Comparison of ENCODE assay signal across 8 cellular contexts in the genomic region with DNA sequence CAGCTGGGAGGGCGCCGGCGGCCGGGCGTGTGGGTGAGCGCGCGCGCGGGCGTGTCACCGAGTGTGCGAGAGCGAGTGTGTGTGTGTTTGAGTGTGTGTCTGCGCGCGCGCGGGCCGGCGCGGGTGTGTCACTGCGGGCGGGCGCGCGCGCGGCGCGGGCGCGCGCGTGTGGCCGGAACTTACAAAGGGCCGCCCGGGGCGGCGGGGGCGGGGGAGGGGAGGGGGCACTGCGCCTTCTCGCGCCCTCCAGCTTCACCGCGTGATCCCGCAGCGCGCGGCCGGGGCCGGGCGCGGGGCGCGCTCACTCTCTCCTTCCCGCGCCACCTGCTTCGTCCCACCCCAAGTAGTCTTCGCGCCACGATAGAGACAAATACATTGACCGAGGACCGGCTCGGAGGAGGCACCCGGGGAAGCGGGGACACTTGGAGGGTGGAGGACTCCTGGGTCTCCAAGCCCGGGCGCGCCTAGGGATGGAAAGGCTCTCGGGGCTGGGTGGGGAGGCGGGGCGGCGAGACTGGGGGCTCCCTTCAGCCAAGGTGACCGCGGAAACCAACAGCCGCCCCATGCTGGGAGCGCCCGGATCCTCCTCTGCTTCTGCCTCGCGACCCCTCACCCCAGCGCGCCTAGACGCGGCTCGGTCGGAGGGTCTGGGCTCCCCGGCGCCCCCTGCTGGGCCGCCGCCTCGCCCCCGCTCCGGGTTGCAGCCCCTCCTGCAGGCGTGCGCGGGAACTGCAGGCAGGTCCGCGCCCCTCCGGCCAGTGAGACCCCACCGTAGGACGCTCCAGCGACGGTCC. TPM values are rescaled to one million over a fixed set of nuclear protein-coding genes. Genes with fewer than 3 reads are reported as not detected.
A peak's percentile ranks its signal among the peaks of the same experiment; 100 is the strongest.
DNase-seq lines count a peak whose midpoint lies in the region; ATAC-seq and TF ChIP-seq lines count a peak whose summit lies in the region.

A gene with protein sequence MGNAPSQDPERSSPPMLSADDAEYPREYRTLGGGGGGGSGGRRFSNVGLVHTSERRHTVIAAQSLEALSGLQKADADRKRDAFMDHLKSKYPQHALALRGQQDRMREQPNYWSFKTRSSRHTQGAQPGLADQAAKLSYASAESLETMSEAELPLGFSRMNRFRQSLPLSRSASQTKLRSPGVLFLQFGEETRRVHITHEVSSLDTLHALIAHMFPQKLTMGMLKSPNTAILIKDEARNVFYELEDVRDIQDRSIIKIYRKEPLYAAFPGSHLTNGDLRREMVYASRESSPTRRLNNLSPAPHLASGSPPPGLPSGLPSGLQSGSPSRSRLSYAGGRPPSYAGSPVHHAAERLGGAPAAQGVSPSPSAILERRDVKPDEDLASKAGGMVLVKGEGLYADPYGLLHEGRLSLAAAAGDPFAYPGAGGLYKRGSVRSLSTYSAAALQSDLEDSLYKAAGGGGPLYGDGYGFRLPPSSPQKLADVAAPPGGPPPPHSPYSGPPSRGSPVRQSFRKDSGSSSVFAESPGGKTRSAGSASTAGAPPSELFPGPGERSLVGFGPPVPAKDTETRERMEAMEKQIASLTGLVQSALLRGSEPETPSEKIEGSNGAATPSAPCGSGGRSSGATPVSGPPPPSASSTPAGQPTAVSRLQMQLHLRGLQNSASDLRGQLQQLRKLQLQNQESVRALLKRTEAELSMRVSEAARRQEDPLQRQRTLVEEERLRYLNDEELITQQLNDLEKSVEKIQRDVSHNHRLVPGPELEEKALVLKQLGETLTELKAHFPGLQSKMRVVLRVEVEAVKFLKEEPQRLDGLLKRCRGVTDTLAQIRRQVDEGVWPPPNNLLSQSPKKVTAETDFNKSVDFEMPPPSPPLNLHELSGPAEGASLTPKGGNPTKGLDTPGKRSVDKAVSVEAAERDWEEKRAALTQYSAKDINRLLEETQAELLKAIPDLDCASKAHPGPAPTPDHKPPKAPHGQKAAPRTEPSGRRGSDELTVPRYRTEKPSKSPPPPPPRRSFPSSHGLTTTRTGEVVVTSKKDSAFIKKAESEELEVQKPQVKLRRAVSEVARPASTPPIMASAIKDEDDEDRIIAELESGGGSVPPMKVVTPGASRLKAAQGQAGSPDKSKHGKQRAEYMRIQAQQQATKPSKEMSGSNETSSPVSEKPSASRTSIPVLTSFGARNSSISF (minus strand): TSS at position 101 of the 794 bp plus-strand sequence. CDS start 247 bp downstream, outside the sequence.

- peak; percentile 66 for ATAC-seq in HCT116
- peak; percentile 75 for ATAC-seq in upper lobe of right lung
- ATAC-seq in GM19035 (IDR thresholded peaks at IDR 0.05; ENCODE audit: unreplicated experiment): no peak

- peak within 1 kb of the TSS; percentile 23 for H3K27ac Mint-ChIP-seq in activated T-helper 1 cell treated with anti-CD3 and anti-CD28 coated beads, Interleukin-12 subunit alpha, Interleukin-12 subunit beta, Interleukin-2, Interleukin-4 antibody, amounts not matched to agents 30 ng/mL and 10 ng/mL and 1 ng/mL, durations not matched to agents 14 hours and 24 hours and 36 hours

- BruUV-seq in HCT116 (replicated peaks; lab: Mats Ljungman, UMichigan): no TSS peak

- POLR2A ChIA-PET in HCT116 (lab: Charles Lee): interaction anchor here (0.6 kb wide), 1 partner anchor 179 kb away, joined by 3 read pairs; no protein-coding TSS in a partner anchor

- peaks cover 69% of the 10 kb centered on the region for H3K27me3 Mint-ChIP-seq in activated T-helper 1 cell treated with anti-CD3 and anti-CD28 coated beads, Interleukin-12 subunit alpha, Interleukin-12 subunit beta, Interleukin-2, Interleukin-4 antibody, amounts not matched to agents 30 ng/mL and 10 ng/mL and 1 ng/mL, durations not matched to agents 14 hours and 24 hours and 36 hours (ENCODE audit: insufficient read depth)

- peak within 1 kb of the TSS; percentile 58 for H3K9ac ChIP-seq in HCT116 (ENCODE audit: low read length)

- no peak for TF ChIP-seq RAD21 in HCT116 (IDR thresholded peaks at IDR 0.05; ENCODE audit: low read depth)

- peak within 1 kb of the TSS; percentile 73 for H3K4me3 Mint-ChIP-seq in activated T-helper 1 cell treated with anti-CD3 and anti-CD28 coated beads, Interleukin-12 subunit alpha, Interleukin-12 subunit beta, Interleukin-2, Interleukin-4 antibody, amounts not matched to agents 30 ng/mL and 10 ng/mL and 1 ng/mL, durations not matched to agents 14 hours and 24 hours and 36 hours

- H3K4me1 ChIP-seq in HCT116 (ENCODE audit: control insufficient read depth in 1 of 2, insufficient read depth in 2 of 2, low read length in 2 of 2): peaks cover 24 to 39% of the 10 kb centered on the region in 2 experiments
- peaks cover 6% of the 10 kb centered on the region for H3K4me1 ChIP-seq in upper lobe of right lung

- CTCF ChIA-PET in HCT116 (lab: Charles Lee): interaction anchor here (3.1 kb wide), 1 partner anchor 48 kb away, joined by 20 read pairs; no protein-coding TSS in a partner anchor

- H2AFZ ChIP-seq in HCT116 (ENCODE audit: low read depth, low read length, poor library complexity, severe bottlenecking): peak within 1 kb of the TSS; percentile 74

- peaks cover 5% of the 10 kb centered on the region for H3K4me1 Mint-ChIP-seq in activated T-helper 1 cell treated with anti-CD3 and anti-CD28 coated beads, Interleukin-12 subunit alpha, Interleukin-12 subunit beta, Interleukin-2, Interleukin-4 antibody, amounts not matched to agents 30 ng/mL and 10 ng/mL and 1 ng/mL, durations not matched to agents 14 hours and 24 hours and 36 hours (ENCODE audit: low read depth)

- no peak for TF ChIP-seq POLR2A in HCT116 (IDR thresholded peaks at IDR 0.05; ENCODE audit: borderline replicate concordance, extremely low read depth, insufficient read depth, insufficient read length)

- H3K9me3 ChIP-seq in HCT116 (ENCODE audit: control insufficient read depth in 1 of 2, insufficient read depth in 1 of 2, low read depth in 1 of 2, low read length in 2 of 2): no peaks in the 10 kb centered on the region
- no peaks in the 10 kb centered on the region for H3K9me3 ChIP-seq in upper lobe of right lung

- H3K36me3 ChIP-seq in HCT116 (ENCODE audit: control insufficient read depth in 1 of 2, insufficient read depth in 2 of 2, low read length in 2 of 2) (no peaks in the 10 kb centered on the region), upper lobe of right lung (no peaks in the 10 kb centered on the region)

- H3K9me3 Mint-ChIP-seq in activated T-helper 1 cell treated with anti-CD3 and anti-CD28 coated beads, Interleukin-12 subunit alpha, Interleukin-12 subunit beta, Interleukin-2, Interleukin-4 antibody, amounts not matched to agents 30 ng/mL and 10 ng/mL and 1 ng/mL, durations not matched to agents 14 hours and 24 hours and 36 hours: no peaks in the 10 kb centered on the region

- H3K27ac ChIP-seq in HCT116 (ENCODE audit: low read depth, low read length) (peak within 1 kb of the TSS; percentile 64), upper lobe of right lung (no peak within 1 kb of the TSS)

- no peaks in the 10 kb centered on the region for H3K36me3 Mint-ChIP-seq in activated T-helper 1 cell treated with anti-CD3 and anti-CD28 coated beads, Interleukin-12 subunit alpha, Interleukin-12 subunit beta, Interleukin-2, Interleukin-4 antibody, amounts not matched to agents 30 ng/mL and 10 ng/mL and 1 ng/mL, durations not matched to agents 14 hours and 24 hours and 36 hours (ENCODE audit: low read depth)

- intact Hi-C loops in HCT116 (cut with micrococcal nuclease) (no loop called here), upper lobe of right lung (cut with DNase I) (no loop called here)
- intact Hi-C loops in activated T-helper 1 cell treated with anti-CD3 and anti-CD28 coated beads, Interleukin-12 subunit alpha, Interleukin-12 subunit beta, Interleukin-2, Interleukin-4 antibody, amounts not matched to agents 30 ng/mL and 10 ng/mL and 1 ng/mL, durations not matched to agents 14 hours and 24 hours and 36 hours (cut with micrococcal nuclease): loop anchor here (1.0 to 5.0 kb wide), 3 partner anchors 47 to 114 kb away; no protein-coding TSS in a partner anchor

- H4K20me1 ChIP-seq in HCT116 (ENCODE audit: insufficient read depth): no peaks in the 10 kb centered on the region

- DNase-seq in AG09319 (ENCODE audit: extremely low read depth, low read depth) (no peak), HCT116 (ENCODE audit: low read depth, low spot score) (no peak), NOMO-1 (lab: John Stamatoyannopoulos, UW; ENCODE audit: unreplicated experiment in 2 of 2) (peak; percentile 34 to 44), fibroblast of villous mesenchyme (ENCODE audit: low read depth) (peak; percentile 7), occipital lobe (lab: John Stamatoyannopoulos, UW) (peak; percentile 40), upper lobe of right lung (peak; percentile 81)
- peak; percentile 44 for DNase-seq in activated T-helper 1 cell treated with anti-CD3 and anti-CD28 coated beads, Interleukin-12 subunit alpha, Interleukin-12 subunit beta, Interleukin-2, Interleukin-4 antibody, amounts not matched to agents 30 ng/mL and 10 ng/mL and 1 ng/mL, durations not matched to agents 14 hours and 24 hours and 36 hours (ENCODE audit: low spot score)

- TF ChIP-seq CTCF in AG09319 (IDR thresholded peaks at IDR 0.05; ENCODE audit: low read depth, low read length): peak; percentile 53
- peak; percentile 97 to 100 (median 100) for TF ChIP-seq CTCF in HCT116 (IDR thresholded peaks at IDR 0.05 in 2 of 3, conservative IDR thresholded peaks at IDR 0.05 in 1 of 3; ENCODE audit: borderline replicate concordance in 1 of 3, insufficient read depth in 1 of 3, low read depth in 2 of 3, low read length in 2 of 3)
- TF ChIP-seq CTCF in fibroblast of villous mesenchyme (IDR thresholded peaks at IDR 0.05; ENCODE audit: insufficient read depth, low read depth, low read length): peak; percentile 77
- TF ChIP-seq CTCF in upper lobe of right lung (IDR thresholded peaks at IDR 0.05): peak; percentile 80

- RAD21 ChIA-PET in HCT116 (lab: Charles Lee; ENCODE audit: low non-redundant PET in 1 of 2, low total read pairs in 2 of 2, uncharacterized antibody in 2 of 2, unreplicated experiment in 2 of 2): no interaction called here

- no peaks in the 10 kb centered on the region for H3K79me2 ChIP-seq in HCT116 (ENCODE audit: insufficient read depth, low read length)

- peak within 1 kb of the TSS; percentile 95 for H3K4me2 ChIP-seq in HCT116 (ENCODE audit: low read length)

- H3K27me3 ChIP-seq in HCT116 (ENCODE audit: insufficient read depth, low read length) (no peaks in the 10 kb centered on the region), upper lobe of right lung (peaks cover 70% of the 10 kb centered on the region)

- H3K4me3 ChIP-seq in HCT116 (replicated peaks in 1 of 2; ENCODE audit: low read depth in 1 of 2, low read length in 2 of 2) (peak within 1 kb of the TSS; percentile 48 to 63), fibroblast of villous mesenchyme (ENCODE audit: low read depth, low read length) (peak within 1 kb of the TSS; percentile 52), upper lobe of right lung (peak within 1 kb of the TSS; percentile 53)

- no peaks in the 10 kb centered on the region for H3K9me2 ChIP-seq in HCT116 (ENCODE audit: insufficient read depth)

RNA-seq across cellular contexts. Expression of the gene that starts here (rescaled TPM):
- total RNA-seq in HCT116 (2021; ENCODE audit: unreplicated experiment): 10.5 TPM
- polyA plus RNA-seq in HCT116 (2012): 5.3 and 6.6 TPM in 2 replicates
- total RNA-seq in activated T-helper 1 cell treated with anti-CD3 and anti-CD28 coated beads, Interleukin-12 subunit alpha, Interleukin-12 subunit beta, Interleukin-2, Interleukin-4 antibody, amounts not matched to agents 30 ng/mL and 10 ng/mL and 1 ng/mL, durations not matched to agents 14 hours and 24 hours and 36 hours: 0.22 and 0.44 TPM in 2 replicates
- total RNA-seq in fibroblast of villous mesenchyme: not detected in 2 replicates
- total RNA-seq in occipital lobe: 24.5 TPM
- 2.1 TPM for total RNA-seq in upper lobe of right lung

Comparison
In these comparisons a context has a peak if more than half of its experiments do, and no peak if none do; other contexts are left out.
1. Peak in DNase-seq in activated T-helper 1 cell treated with anti-CD3 and anti-CD28 coated beads, Interleukin-12 subunit alpha, Interleukin-12 subunit beta, Interleukin-2, Interleukin-4 antibody, amounts not matched to agents 30 ng/mL and 10 ng/mL and 1 ng/mL, durations not matched to agents 14 hours and 24 hours and 36 hours; RNA of the gene not detected or under 1 TPM.
2. Peak in DNase-seq and H3K4me3 ChIP-seq in fibroblast of villous mesenchyme; RNA of the gene not detected or under 1 TPM.
3. DNase-seq: peak in NOMO-1 (2 of 2), occipital lobe (single experiment) and upper lobe of right lung (single experiment); none in AG09319 (single experiment) and HCT116 (single experiment).
4. Peak in every context shown above with its lines, with median percentiles within 50 percentile points of each other: CTCF ChIP-seq and H3K4me3 ChIP-seq.